24 cellular contexts compared by ENCODE assay signal in genomic region chr14:47057364-47057763, GRCh38.
DNase-seq lines count a peak whose midpoint lies in the region; ATAC-seq, FAIRE-seq and TF ChIP-seq lines count a peak whose summit lies in the region.
"Had no signal": no experiment of that assay in that cellular context is flagged by ENCODE, and none has a peak within 500 bp of the region (broad histone marks: within the 10 kb centered on the region; RNA-seq: fewer than 3 reads in every experiment).

No MANE protein-coding gene starts in this region.

- H4K91ac ChIP-seq in mesenchymal stem cell (ENCODE audit: low read length) (peak overlapping the region; percentile 30), trophoblast cell (ENCODE audit: low read depth, low read length) (no peak overlapping the region)

- H3K9me3 ChIP-seq in HepG2 (ENCODE audit: low read length) = no peaks in the 10 kb centered on the region
- H3K9me3 ChIP-seq in right lobe of liver = no peaks in the 10 kb centered on the region
- H3K9me3 ChIP-seq in mesenchymal stem cell (ENCODE audit: control insufficient read depth, low read length) = no peaks in the 10 kb centered on the region
- no peaks in the 10 kb centered on the region for H3K9me3 ChIP-seq in trophoblast cell (ENCODE audit: insufficient read depth, low read depth, low read length)
- H3K9me3 ChIP-seq: A549, BE2C, BLaER1 had no signal

- no peak overlapping the region for H2BK15ac ChIP-seq in mesenchymal stem cell (ENCODE audit: low read depth, poor library complexity, severe bottlenecking)

- H2AK5ac ChIP-seq in mesenchymal stem cell (ENCODE audit: low read length, severe bottlenecking) (no peak overlapping the region), trophoblast cell (ENCODE audit: low read length) (no peak overlapping the region)

- H3K23ac ChIP-seq in mesenchymal stem cell (ENCODE audit: low read length in 2 of 2) = no peak overlapping the region
- H3K23ac ChIP-seq in trophoblast cell (ENCODE audit: low read length) = no peak overlapping the region

- H3K36me3 ChIP-seq in HepG2 (replicated peaks in 1 of 2; ENCODE audit: control insufficient read depth in 1 of 2, insufficient read depth in 2 of 2, low read length in 2 of 2) = no peaks in the 10 kb centered on the region
- no peaks in the 10 kb centered on the region for H3K36me3 ChIP-seq in right lobe of liver
- H3K36me3 ChIP-seq in mesenchymal stem cell (ENCODE audit: control insufficient read depth in 1 of 2, insufficient read depth in 2 of 2, low read depth in 1 of 2, low read length in 2 of 2) = no peaks in the 10 kb centered on the region
- no peaks in the 10 kb centered on the region for H3K36me3 ChIP-seq in trophoblast cell (ENCODE audit: control insufficient read depth in 1 of 2, insufficient read depth in 2 of 2, low read length in 2 of 2)
- H3K36me3 ChIP-seq: BE2C, BLaER1 had no signal

- CTCF ChIA-PET in HepG2 (lab: Yijun Ruan, JAX; ENCODE audit: low intra/inter-chr PET ratio, low total read pairs) = no interaction called here

- no peak for TF ChIP-seq RAD21 in HepG2 (CRISPR knock-in tag; IDR thresholded peaks at IDR 0.05)

- FAIRE-seq in HepG2 (lab: Jason Lieb, UNC) = no peak
- FAIRE-seq: A549, GM12878, GM12892, GM18507 had no signal

- peak overlapping the region; percentile 52 for H4K8ac ChIP-seq in mesenchymal stem cell (ENCODE audit: low read length)
- H4K8ac ChIP-seq in trophoblast cell (ENCODE audit: low read depth, low read length) = no peak overlapping the region

- ATAC-seq in HepG2 (no peak), right lobe of liver (no peak)
- ATAC-seq: A549, GM12878 had no signal

- H3K4me1 ChIP-seq in HepG2 (ENCODE audit: insufficient read depth, low read length) (no peaks in the 10 kb centered on the region), right lobe of liver (no peaks in the 10 kb centered on the region), mesenchymal stem cell (ENCODE audit: control insufficient read depth, insufficient read depth, low read depth, low read length) (no peaks in the 10 kb centered on the region), trophoblast cell (ENCODE audit: control insufficient read depth in 1 of 2, insufficient read depth in 2 of 2, low read length in 2 of 2) (no peaks in the 10 kb centered on the region)
- H3K4me1 ChIP-seq: A549, BLaER1 had no signal

- no peak overlapping the region for H3K4me3 ChIP-seq in HepG2 (replicated peaks in 1 of 3; ENCODE audit: insufficient read depth in 1 of 3, low read depth in 2 of 3, low read length in 3 of 3)
- H3K4me3 ChIP-seq in right lobe of liver = no peak overlapping the region
- no peak overlapping the region for H3K4me3 ChIP-seq in mesenchymal stem cell (ENCODE audit: insufficient read depth in 1 of 2, low read depth in 1 of 2, low read length in 2 of 2)
- H3K4me3 ChIP-seq in trophoblast cell (ENCODE audit: low read depth, low read length) = no peak overlapping the region
- H3K4me3 ChIP-seq: A549, BLaER1, GM12878 had no signal

- no peaks in the 10 kb centered on the region for H4K20me1 ChIP-seq in HepG2 (ENCODE audit: insufficient read depth, low read length)
- H4K20me1 ChIP-seq: BLaER1 had no signal

- no peak overlapping the region for H3K4ac ChIP-seq in mesenchymal stem cell (ENCODE audit: low read depth in 1 of 2, low read length in 2 of 2)
- no peak overlapping the region for H3K4ac ChIP-seq in trophoblast cell (ENCODE audit: low read depth, low read length)

- DNase-seq in HepG2 (ENCODE audit: low spot score) (no peak), right lobe of liver (no peak), mesenchymal stem cell (no peak), trophoblast cell (no peak)
- no peak for DNase-seq in activated CD4-positive, CD25-positive, alpha-beta regulatory T cell treated with anti-CD3 and anti-CD28 coated beads, Interleukin-2, amount 50 U/mL, for 72 hours
- DNase-seq: BE2C; C1 segment of cervical spinal cord; CD4-positive, alpha-beta memory T cell; CD4-positive, CD25-positive, alpha-beta regulatory T cell; CD8-positive, alpha-beta memory T cell; COR-L47; DMS 273 treated with DMSO at 0.1 percent for 48 hours; DMS153; DMS53; DMS79; DND-41; EL; GDM1 had no signal

- H2BK120ac ChIP-seq in mesenchymal stem cell (ENCODE audit: low read depth, low read length) (no peak overlapping the region), trophoblast cell (ENCODE audit: insufficient read depth, low read length, poor library complexity) (no peak overlapping the region)

- TF ChIP-seq POLR2A in HepG2 (IDR thresholded peaks at IDR 0.05; ENCODE audit: insufficient read depth in 1 of 2, low read depth in 2 of 2, low read length in 2 of 2) = no peak
- TF ChIP-seq POLR2A in right lobe of liver (IDR thresholded peaks at IDR 0.05) = no peak

- H3K27ac ChIP-seq in HepG2 (ENCODE audit: extremely low read length, insufficient read depth, low read length) = no peak overlapping the region
- H3K27ac ChIP-seq in right lobe of liver = no peak overlapping the region
- no peak overlapping the region for H3K27ac ChIP-seq in mesenchymal stem cell (ENCODE audit: low read length, poor library complexity, severe bottlenecking)
- no peak overlapping the region for H3K27ac ChIP-seq in trophoblast cell (ENCODE audit: low read depth, low read length)
- H3K27ac ChIP-seq: 22Rv1, A549, BLaER1 had no signal

- in situ Hi-C loops in HepG2 (cut with HindIII; ENCODE audit: extremely low pct_ligation_motif_present, low pct_unique_long_range_greater_than_20kb) = no loop called here

- TF ChIP-seq CTCF in HepG2 (CRISPR knock-in tag; IDR thresholded peaks at IDR 0.05) (no peak), right lobe of liver (IDR thresholded peaks at IDR 0.05) (no peak)

- H3K9ac ChIP-seq in HepG2 (ENCODE audit: insufficient read depth, low read depth, low read length) (no peak overlapping the region), mesenchymal stem cell (ENCODE audit: low read length) (no peak overlapping the region), trophoblast cell (ENCODE audit: low read length) (no peak overlapping the region)
- H3K9ac ChIP-seq: BLaER1 had no signal

- H3K18ac ChIP-seq in mesenchymal stem cell (ENCODE audit: low read depth in 1 of 2, low read length in 2 of 2) (no peak overlapping the region), trophoblast cell (ENCODE audit: low read length) (no peak overlapping the region)

- H2AFZ ChIP-seq in HepG2 (ENCODE audit: low read length) (no peak overlapping the region), mesenchymal stem cell (ENCODE audit: low read depth, low read length) (no peak overlapping the region), trophoblast cell (ENCODE audit: insufficient read depth, low read length, poor library complexity) (no peak overlapping the region)

- H3K79me2 ChIP-seq in HepG2 (ENCODE audit: insufficient read depth, low read length) = no peaks in the 10 kb centered on the region
- H3K79me2 ChIP-seq in trophoblast cell (ENCODE audit: control insufficient read depth, insufficient read depth, low read length, poor library complexity) = no peaks in the 10 kb centered on the region

- H3K4me2 ChIP-seq in HepG2 (ENCODE audit: low read depth, low read length) (no peak overlapping the region), mesenchymal stem cell (ENCODE audit: low read length, poor library complexity, severe bottlenecking) (no peak overlapping the region), trophoblast cell (ENCODE audit: low read length) (no peak overlapping the region)
- H3K4me2 ChIP-seq: A549, BLaER1 had no signal

- intact Hi-C loops in HepG2 (cut with micrococcal nuclease; ENCODE audit: unreplicated experiment) (no loop called here), right lobe of liver (cut with DNase I) (no loop called here)

- POLR2A ChIA-PET in HepG2 (lab: Yijun Ruan, JAX) = no interaction called here

- no TSS peak for BruUV-seq in HepG2 (replicated peaks; lab: Mats Ljungman, UMichigan)

- H4K12ac ChIP-seq in trophoblast cell (ENCODE audit: low read depth, low read length) = no peak overlapping the region

- H3K14ac ChIP-seq in mesenchymal stem cell (ENCODE audit: low read length in 2 of 2) (peak overlapping the region in 1 of 2 experiments; percentile 91), trophoblast cell (ENCODE audit: low read length) (no peak overlapping the region)

- H2BK12ac ChIP-seq in mesenchymal stem cell (ENCODE audit: low read length in 2 of 2) (peak overlapping the region in 1 of 2 experiments; percentile 97), trophoblast cell (ENCODE audit: low read length) (no peak overlapping the region)

- H3K79me1 ChIP-seq in mesenchymal stem cell (replicated peaks; ENCODE audit: low read length, poor library complexity, severe bottlenecking) (no peaks in the 10 kb centered on the region), trophoblast cell (ENCODE audit: low read length) (no peaks in the 10 kb centered on the region)

- H3K27me3 ChIP-seq in HepG2 (ENCODE audit: control insufficient read depth in 1 of 2, insufficient read depth in 2 of 2, low read length in 2 of 2) = no peaks in the 10 kb centered on the region
- no peaks in the 10 kb centered on the region for H3K27me3 ChIP-seq in right lobe of liver
- H3K27me3 ChIP-seq in mesenchymal stem cell (ENCODE audit: control insufficient read depth in 1 of 2, insufficient read depth in 1 of 2, low read length in 2 of 2) = no peaks in the 10 kb centered on the region
- no peaks in the 10 kb centered on the region for H3K27me3 ChIP-seq in trophoblast cell (ENCODE audit: insufficient read depth, low read length)
- H3K27me3 ChIP-seq: BE2C, BLaER1 had no signal

- H2BK5ac ChIP-seq in mesenchymal stem cell (ENCODE audit: low read depth, low read length, poor library complexity, severe bottlenecking) = no peak overlapping the region
- no peak overlapping the region for H2BK5ac ChIP-seq in trophoblast cell (ENCODE audit: low read depth, low read length, poor library complexity)

- TF ChIP-seq EP300 in HepG2 (IDR thresholded peaks at IDR 0.05; ENCODE audit: low read depth in 2 of 2, low read length in 2 of 2) (no peak), HepG2 (CRISPR knock-in tag; IDR thresholded peaks at IDR 0.05; ENCODE audit: borderline replicate concordance) (no peak)

TF ChIP-seq in HepG2, 621 proteins besides CTCF, POLR2A, EP300 and RAD21 (continues in another document):
- no peak for TF ChIP-seq NR0B2 (CRISPR knock-in tag; IDR thresholded peaks at IDR 0.05)
- peak; percentile 92 for TF ChIP-seq HNRNPK (IDR thresholded peaks at IDR 0.05; ENCODE audit: low read depth, low read length, poor library complexity, severe bottlenecking)
- no peak for TF ChIP-seq MEF2D (CRISPR knock-in tag; IDR thresholded peaks at IDR 0.05)
- no peak for TF ChIP-seq ZNF205 (CRISPR knock-in tag; IDR thresholded peaks at IDR 0.05)
